1 cellular context compared by ENCODE assay signal in the genomic region with DNA sequence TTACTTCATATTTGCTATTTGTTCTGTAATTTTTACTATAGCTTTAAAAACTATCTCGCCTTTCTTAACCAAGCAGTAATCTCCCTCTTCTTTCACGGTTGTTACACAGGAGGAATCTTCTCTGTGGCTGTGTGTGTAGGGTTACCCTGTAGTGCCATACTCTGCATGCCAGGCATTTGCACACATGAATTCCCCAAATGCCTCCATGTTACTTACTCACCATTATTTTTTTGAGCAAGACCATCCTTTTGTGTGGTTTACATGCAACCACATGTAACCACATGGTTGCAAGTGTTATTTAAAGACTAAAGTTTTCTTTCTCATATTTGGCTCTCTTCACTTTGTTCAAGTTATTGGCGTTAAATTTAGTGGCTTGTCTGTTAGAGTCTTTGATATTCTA.
TF ChIP-seq lines count a peak whose summit lies in the region.

No MANE protein-coding gene starts in this region.

TF ChIP-seq in GM23338, 12 proteins besides CTCF, POLR2A, EP300 and RAD21:
- TF ChIP-seq ETS1 (IDR thresholded peaks at IDR 0.05): no peak
- TF ChIP-seq, protein P1, sequence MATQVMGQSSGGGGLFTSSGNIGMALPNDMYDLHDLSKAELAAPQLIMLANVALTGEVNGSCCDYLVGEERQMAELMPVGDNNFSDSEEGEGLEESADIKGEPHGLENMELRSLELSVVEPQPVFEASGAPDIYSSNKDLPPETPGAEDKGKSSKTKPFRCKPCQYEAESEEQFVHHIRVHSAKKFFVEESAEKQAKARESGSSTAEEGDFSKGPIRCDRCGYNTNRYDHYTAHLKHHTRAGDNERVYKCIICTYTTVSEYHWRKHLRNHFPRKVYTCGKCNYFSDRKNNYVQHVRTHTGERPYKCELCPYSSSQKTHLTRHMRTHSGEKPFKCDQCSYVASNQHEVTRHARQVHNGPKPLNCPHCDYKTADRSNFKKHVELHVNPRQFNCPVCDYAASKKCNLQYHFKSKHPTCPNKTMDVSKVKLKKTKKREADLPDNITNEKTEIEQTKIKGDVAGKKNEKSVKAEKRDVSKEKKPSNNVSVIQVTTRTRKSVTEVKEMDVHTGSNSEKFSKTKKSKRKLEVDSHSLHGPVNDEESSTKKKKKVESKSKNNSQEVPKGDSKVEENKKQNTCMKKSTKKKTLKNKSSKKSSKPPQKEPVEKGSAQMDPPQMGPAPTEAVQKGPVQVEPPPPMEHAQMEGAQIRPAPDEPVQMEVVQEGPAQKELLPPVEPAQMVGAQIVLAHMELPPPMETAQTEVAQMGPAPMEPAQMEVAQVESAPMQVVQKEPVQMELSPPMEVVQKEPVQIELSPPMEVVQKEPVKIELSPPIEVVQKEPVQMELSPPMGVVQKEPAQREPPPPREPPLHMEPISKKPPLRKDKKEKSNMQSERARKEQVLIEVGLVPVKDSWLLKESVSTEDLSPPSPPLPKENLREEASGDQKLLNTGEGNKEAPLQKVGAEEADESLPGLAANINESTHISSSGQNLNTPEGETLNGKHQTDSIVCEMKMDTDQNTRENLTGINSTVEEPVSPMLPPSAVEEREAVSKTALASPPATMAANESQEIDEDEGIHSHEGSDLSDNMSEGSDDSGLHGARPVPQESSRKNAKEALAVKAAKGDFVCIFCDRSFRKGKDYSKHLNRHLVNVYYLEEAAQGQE (IDR thresholded peaks at IDR 0.05; ENCODE audit: unreplicated experiment): no peak
- TF ChIP-seq NANOG (IDR thresholded peaks at IDR 0.05; ENCODE audit: borderline replicate concordance): no peak
- TF ChIP-seq EZH2phosphoT487 (IDR thresholded peaks at IDR 0.05; ENCODE audit: unreplicated experiment): no peak
- TF ChIP-seq ZNF331 (CRISPR knock-in tag; IDR thresholded peaks at IDR 0.05; ENCODE audit: low read depth): no peak
- no peak for TF ChIP-seq STAT1 (IDR thresholded peaks at IDR 0.05; ENCODE audit: unreplicated experiment)
- TF ChIP-seq ZNF462 (CRISPR knock-in tag; IDR thresholded peaks at IDR 0.05): no peak
